22 cellular contexts compared by ENCODE assay signal in the genomic region with DNA sequence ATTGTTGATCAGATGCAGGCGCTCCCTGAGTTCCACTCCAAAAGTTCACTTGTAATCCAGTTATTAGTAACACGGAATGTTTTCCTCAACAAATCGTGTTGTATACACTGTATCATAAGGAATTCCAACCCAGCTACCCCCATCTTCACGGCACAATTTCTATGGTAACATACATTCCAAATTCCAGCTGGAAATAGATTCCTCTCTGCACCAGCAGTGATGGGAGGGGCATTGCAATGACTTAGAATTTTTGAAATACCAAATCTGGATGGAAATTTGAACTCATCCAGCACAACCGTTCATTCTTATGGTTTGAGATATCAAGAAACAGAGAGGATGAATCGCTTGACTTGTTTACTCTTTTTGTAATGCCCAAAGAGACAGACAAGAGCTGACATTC. TPM values are rescaled to one million over a fixed set of nuclear protein-coding genes. Genes with fewer than 3 reads are reported as not detected.
DNase-seq lines count a peak whose midpoint lies in the region; ATAC-seq and TF ChIP-seq lines count a peak whose summit lies in the region.
"Had no signal": no experiment of that assay in that cellular context is flagged by ENCODE, and none has a peak within 500 bp of the region (broad histone marks: within the 10 kb centered on the region; RNA-seq: fewer than 3 reads in every experiment).

No MANE protein-coding gene starts in this region.

- no peak overlapping the region for H3K23ac ChIP-seq in trophoblast cell (ENCODE audit: low read length)

- H3K9me2 ChIP-seq in SK-N-SH (no peaks in the 10 kb centered on the region), PC-9 (ENCODE audit: insufficient read depth) (no peaks in the 10 kb centered on the region)

- no peak overlapping the region for H2BK12ac ChIP-seq in trophoblast cell (ENCODE audit: low read length)

- no peak overlapping the region for H4K91ac ChIP-seq in trophoblast cell (ENCODE audit: low read depth, low read length)

- intact Hi-C loops in PC-9 (cut with micrococcal nuclease; ENCODE audit: unreplicated experiment) = no loop called here

- H2BK120ac ChIP-seq in trophoblast cell (ENCODE audit: insufficient read depth, low read length, poor library complexity) = no peak overlapping the region

- no peak overlapping the region for H3K14ac ChIP-seq in trophoblast cell (ENCODE audit: low read length)

- H3K4ac ChIP-seq in trophoblast cell (ENCODE audit: low read depth, low read length) = no peak overlapping the region

- no peak overlapping the region for H3K9ac ChIP-seq in SK-N-SH
- no peak overlapping the region for H3K9ac ChIP-seq in trophoblast cell (ENCODE audit: low read length)

- H3K4me2 ChIP-seq in SK-N-SH (no peak overlapping the region), trophoblast cell (ENCODE audit: low read length) (no peak overlapping the region), PC-9 (no peak overlapping the region)

- H2AK5ac ChIP-seq in trophoblast cell (ENCODE audit: low read length) = no peak overlapping the region

- H3K79me2 ChIP-seq in SK-N-SH (ENCODE audit: insufficient read depth) (no peaks in the 10 kb centered on the region), trophoblast cell (ENCODE audit: control insufficient read depth, insufficient read depth, low read length, poor library complexity) (no peaks in the 10 kb centered on the region), PC-9 (ENCODE audit: low read depth) (no peaks in the 10 kb centered on the region)

- in situ Hi-C loops in GM13976 (cut with MboI; ENCODE audit: low sequenced_read_pairs, unreplicated experiment) = no loop called here

- CTCF ChIA-PET in SK-N-SH (lab: Yijun Ruan, JAX) = interaction anchor here (3.1 kb wide), 1 partner anchor 10 kb away, joined by 17 read pairs; no protein-coding TSS in a partner anchor
- CTCF ChIA-PET in PC-9 (lab: Charles Lee) = no interaction called here

- H3K4me1 ChIP-seq in SK-N-SH (ENCODE audit: control insufficient read depth in 1 of 2, insufficient read depth in 2 of 2, low read depth in 1 of 2, low read length in 1 of 2) (no peaks in the 10 kb centered on the region), trophoblast cell (ENCODE audit: control insufficient read depth in 1 of 2, insufficient read depth in 2 of 2, low read length in 2 of 2) (no peaks in the 10 kb centered on the region), PC-9 (replicated peaks; ENCODE audit: insufficient read depth) (peaks cover 6% of the 10 kb centered on the region; the same call in 1 of the 2 replicates)
- H3K4me1 ChIP-seq: pancreas, testis had no signal

- TF ChIP-seq RAD21 in SK-N-SH (IDR thresholded peaks at IDR 0.05; ENCODE audit: low read length) = no peak

- H3K9me3 ChIP-seq in SK-N-SH (no peaks in the 10 kb centered on the region), trophoblast cell (ENCODE audit: insufficient read depth, low read depth, low read length) (no peaks in the 10 kb centered on the region), PC-9 (ENCODE audit: insufficient read depth, low read depth) (no peaks in the 10 kb centered on the region)
- H3K9me3 ChIP-seq: pancreas, testis had no signal

- peaks cover 33 to 45% of the 10 kb centered on the region in 2 experiments for H3K36me3 ChIP-seq in SK-N-SH (replicated peaks in 1 of 2; ENCODE audit: control insufficient read depth in 1 of 2, insufficient read depth in 2 of 2, low read length in 1 of 2)
- peaks cover 5 to 15% of the 10 kb centered on the region in 2 experiments for H3K36me3 ChIP-seq in trophoblast cell (ENCODE audit: control insufficient read depth in 1 of 2, insufficient read depth in 2 of 2, low read length in 2 of 2)
- H3K36me3 ChIP-seq in PC-9 (ENCODE audit: low read depth) = 0 out of 2 replicates have a peak, but pooled peaks cover 12% of the 10 kb centered on the region

- no peak for TF ChIP-seq EP300 in SK-N-SH (IDR thresholded peaks at IDR 0.05; ENCODE audit: borderline replicate concordance in 1 of 2, low read depth in 1 of 2, low read length in 1 of 2)

- H4K8ac ChIP-seq in trophoblast cell (ENCODE audit: low read depth, low read length) = no peak overlapping the region

- TF ChIP-seq CTCF in SK-N-SH (IDR thresholded peaks at IDR 0.05) = no peak
- no peak for TF ChIP-seq CTCF in PC-9 (conservative IDR thresholded peaks at IDR 0.05)
- no peak for TF ChIP-seq CTCF in GM13976 (IDR thresholded peaks at IDR 0.05; ENCODE audit: borderline replicate concordance, control extremely low read depth, extremely low read depth, insufficient read depth, missing control alignments)

- 57% methylated on average over 5 of the region's 6 CpGs for WGBS in SK-N-SH (ENCODE audit: low lambda C conversion rate)
- WGBS in trophoblast cell (ENCODE audit: extremely low coverage, insufficient coverage, insufficient read length) = no CpG with 5 or more reads among the region's 6 CpGs

- POLR2A ChIA-PET in SK-N-SH (lab: Yijun Ruan, JAX) (no interaction called here), PC-9 (lab: Charles Lee; ENCODE audit: unreplicated experiment) (no interaction called here)

- no peak for ATAC-seq in HG03196 (IDR thresholded peaks at IDR 0.05; ENCODE audit: unreplicated experiment)
- ATAC-seq: activated CD4-positive, alpha-beta T cell treated with anti-CD3 and anti-CD28 coated beads for 36 hours; activated T-cell treated with anti-CD3 and anti-CD28 coated beads, Interleukin-2, amount 50 U/mL, for 4 hours; naive thymus-derived CD4-positive, alpha-beta T cell; pancreas; right cardiac atrium had no signal

- H2BK5ac ChIP-seq in trophoblast cell (ENCODE audit: low read depth, low read length, poor library complexity) = no peak overlapping the region

- peaks cover 7% of the 10 kb centered on the region for H3F3A ChIP-seq in SK-N-SH (replicated peaks; ENCODE audit: insufficient read depth)
- 0 out of 2 replicates have a peak, but pooled peaks cover 6% of the 10 kb centered on the region for H3F3A ChIP-seq in PC-9 (ENCODE audit: insufficient read depth, low read depth)

- no peak overlapping the region for H3K18ac ChIP-seq in trophoblast cell (ENCODE audit: low read length)

- H4K12ac ChIP-seq in trophoblast cell (ENCODE audit: low read depth, low read length) = no peak overlapping the region

- no peaks in the 10 kb centered on the region for H4K20me1 ChIP-seq in SK-N-SH (ENCODE audit: insufficient read depth)
- no peaks in the 10 kb centered on the region for H4K20me1 ChIP-seq in PC-9 (ENCODE audit: insufficient read depth)

- H3K79me1 ChIP-seq in trophoblast cell (ENCODE audit: low read length) = no peaks in the 10 kb centered on the region

- H2AFZ ChIP-seq in SK-N-SH (ENCODE audit: low read depth) (no peak overlapping the region), trophoblast cell (ENCODE audit: insufficient read depth, low read length, poor library complexity) (no peak overlapping the region), PC-9 (no peak overlapping the region)

- H3K4me3 ChIP-seq in SK-N-SH (ENCODE audit: low read depth in 2 of 2, low read length in 1 of 2) (no peak overlapping the region), trophoblast cell (ENCODE audit: low read depth, low read length) (no peak overlapping the region), PC-9 (no peak overlapping the region)
- H3K4me3 ChIP-seq: pancreas, testis had no signal

- H3K27me3 ChIP-seq in SK-N-SH (ENCODE audit: insufficient read depth) (no peaks in the 10 kb centered on the region), trophoblast cell (ENCODE audit: insufficient read depth, low read length) (no peaks in the 10 kb centered on the region), PC-9 (ENCODE audit: insufficient read depth, low read depth) (no peaks in the 10 kb centered on the region)
- H3K27me3 ChIP-seq: pancreas, testis had no signal

- peak overlapping the region in 1 of 2 experiments; percentile 64; a peak in 1 of 4 replicates for H3K27ac ChIP-seq in SK-N-SH (ENCODE audit: low read depth in 2 of 2, low read length in 1 of 2)
- H3K27ac ChIP-seq in trophoblast cell (ENCODE audit: low read depth, low read length) = no peak overlapping the region
- no peak overlapping the region for H3K27ac ChIP-seq in PC-9
- H3K27ac ChIP-seq: pancreas, testis had no signal

- no TSS peak for BruUV-seq in PC-9 (replicated peaks; lab: Mats Ljungman, UMichigan)

- peak; percentile 81 for DNase-seq in EH (ENCODE audit: low read depth)
- DNase-seq in SK-N-SH = no peak
- DNase-seq in fibroblast of peridontal ligament (ENCODE audit: extremely low read depth) = peak; percentile 70
- peak; percentile 80 to 92 for DNase-seq in trophoblast cell
- no peak for DNase-seq in PC-9
- no peak for DNase-seq in GM13976 (ENCODE audit: low spot score)
- DNase-seq: activated CD4-positive, alpha-beta T cell treated with anti-CD3 and anti-CD28 coated beads for 36 hours; activated naive CD4-positive, alpha-beta T cell; activated T-cell treated with anti-CD3 and anti-CD28 coated beads, Interleukin-2, amount 50 U/mL, for 4 hours; anterior cingulate cortex; CD8-positive, alpha-beta memory T cell; DMS153; foreskin melanocyte; GDM1; naive thymus-derived CD4-positive, alpha-beta T cell; NCI-H1694 treated with DMSO at 0.1 percent for 48 hours; pancreas; right cardiac atrium; stimulated activated CD4-positive, alpha-beta T cell treated with anti-CD3 and anti-CD28 coated beads, Interleukin-4, amount 100 ng/mL, for 4 hours; stimulated activated naive CD4-positive, alpha-beta T cell; testis had no signal

TF ChIP-seq in SK-N-SH, 30 proteins besides CTCF, POLR2A, EP300 and RAD21 (continues in another document):
- TF ChIP-seq, protein P1, sequence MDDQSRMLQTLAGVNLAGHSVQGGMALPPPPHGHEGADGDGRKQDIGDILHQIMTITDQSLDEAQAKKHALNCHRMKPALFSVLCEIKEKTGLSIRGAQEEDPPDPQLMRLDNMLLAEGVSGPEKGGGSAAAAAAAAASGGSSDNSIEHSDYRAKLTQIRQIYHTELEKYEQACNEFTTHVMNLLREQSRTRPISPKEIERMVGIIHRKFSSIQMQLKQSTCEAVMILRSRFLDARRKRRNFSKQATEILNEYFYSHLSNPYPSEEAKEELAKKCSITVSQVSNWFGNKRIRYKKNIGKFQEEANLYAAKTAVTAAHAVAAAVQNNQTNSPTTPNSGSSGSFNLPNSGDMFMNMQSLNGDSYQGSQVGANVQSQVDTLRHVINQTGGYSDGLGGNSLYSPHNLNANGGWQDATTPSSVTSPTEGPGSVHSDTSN (IDR thresholded peaks at IDR 0.05) = no peak
- TF ChIP-seq TEAD4 (IDR thresholded peaks at IDR 0.05; ENCODE audit: borderline replicate concordance, insufficient read depth) (0 out of 2 replicates have a peak, but pooled peaks have one; percentile 23), TCF12 (IDR thresholded peaks at IDR 0.05) (peak; percentile 33; the same call in 1 of the 2 replicates)

RNA-seq across cellular contexts. Expression of a gene that starts 38.9 kb away (rescaled TPM):
- polyA plus RNA-seq in SK-N-SH (2012; rRNA removed) = 87.3 and 90.5 TPM in 2 replicates
- polyA plus RNA-seq in SK-N-SH (2012; cell fraction: cytosol; rRNA removed) = 116 and 169 TPM in 2 replicates
- polyA plus RNA-seq in SK-N-SH (2012; cell fraction: nucleus; rRNA removed) = 42.8 and 46.3 TPM in 2 replicates
- polyA plus RNA-seq in trophoblast cell (2013) = 145 and 153 TPM in 2 replicates
- 201 and 202 TPM in 2 replicates for total RNA-seq in PC-9 (2021)

Comparison
In these comparisons a context has a peak if more than half of its experiments do, and no peak if none do; other contexts are left out.
1. DNase-seq: peak in EH (single experiment), fibroblast of peridontal ligament (single experiment) and trophoblast cell (2 of 2); none in SK-N-SH (single experiment), PC-9 (0 of 2) and GM13976 (single experiment).